In the genomic region with DNA sequence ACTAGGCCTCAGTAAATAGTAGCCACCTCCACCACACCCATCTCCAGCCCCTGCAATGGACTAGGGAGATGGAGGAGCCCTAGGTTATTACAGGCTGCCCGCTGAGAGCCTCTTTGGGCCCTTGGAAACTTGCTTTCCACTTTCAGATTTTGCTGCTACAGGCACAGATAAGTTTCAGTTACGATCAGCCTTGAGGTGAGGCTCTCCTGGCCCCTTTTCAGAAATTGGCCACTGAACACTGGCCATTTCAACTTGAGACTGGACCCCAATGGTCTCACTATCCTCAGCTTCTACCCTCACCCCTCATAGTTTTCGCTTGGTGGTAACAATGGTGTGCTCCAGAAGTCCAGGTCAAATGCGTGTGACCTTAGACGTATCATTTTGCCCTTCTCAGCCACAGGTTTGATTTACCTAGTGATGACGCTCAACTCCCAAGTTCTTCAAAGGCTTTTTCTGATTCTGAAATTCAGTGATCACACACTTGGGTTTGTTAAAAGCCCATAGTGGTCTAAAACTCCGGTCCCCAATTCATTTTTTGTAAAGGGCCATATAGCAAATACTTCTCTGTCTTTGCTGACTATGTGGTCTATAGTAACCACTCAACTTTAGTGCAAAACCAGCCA, we compare ENCODE assay signal across 1 cellular context.
TF ChIP-seq lines count a peak whose summit lies in the region.

No MANE protein-coding gene starts in this region.

TF ChIP-seq in HepG2, 621 proteins besides CTCF, POLR2A, EP300 and RAD21 (continues in another document):
- peak; percentile 16; the same call in 1 of the 2 replicates for TF ChIP-seq RBFOX2 (IDR thresholded peaks at IDR 0.05; ENCODE audit: low read depth, low read length)
- peak; percentile 66; the same call in 1 of the 2 replicates for TF ChIP-seq KLF12 (CRISPR knock-in tag; IDR thresholded peaks at IDR 0.05; ENCODE audit: borderline replicate concordance)
- peak; percentile 94 for TF ChIP-seq ZNF205 (CRISPR knock-in tag; IDR thresholded peaks at IDR 0.05)
- TF ChIP-seq ARNT (IDR thresholded peaks at IDR 0.05) = no peak
- no peak for TF ChIP-seq ZHX2 (IDR thresholded peaks at IDR 0.05; ENCODE audit: low read depth)
- 0 out of 2 replicates have a peak, but pooled peaks have one; percentile 59 for TF ChIP-seq ZHX2 (CRISPR knock-in tag; IDR thresholded peaks at IDR 0.05; ENCODE audit: borderline replicate concordance)
- peak; percentile 17; the same call in 1 of the 2 replicates for TF ChIP-seq NR2F6 (IDR thresholded peaks at IDR 0.05)
- 0 out of 2 replicates have a peak, but pooled peaks have one; percentile 26 for TF ChIP-seq NR2F6 (CRISPR knock-in tag; IDR thresholded peaks at IDR 0.05)
- no peak for TF ChIP-seq ZNF484 (CRISPR knock-in tag; IDR thresholded peaks at IDR 0.05; ENCODE audit: borderline replicate concordance, low read depth)
- TF ChIP-seq ZNF557 (CRISPR knock-in tag; IDR thresholded peaks at IDR 0.05) = peak; percentile 79; the same call in 1 of the 2 replicates
- 0 out of 2 replicates have a peak, but pooled peaks have one; percentile 62 for TF ChIP-seq PLSCR1 (CRISPR knock-in tag; IDR thresholded peaks at IDR 0.05; ENCODE audit: borderline replicate concordance)
- TF ChIP-seq CENPBD1 (CRISPR knock-in tag; IDR thresholded peaks at IDR 0.05; ENCODE audit: borderline replicate concordance, low read depth) = no peak
- TF ChIP-seq NFIC (IDR thresholded peaks at IDR 0.05; ENCODE audit: low read length) = no peak
- no peak; the same call in 1 of the 2 replicates for TF ChIP-seq ATF7-NPFF (CRISPR knock-in tag; IDR thresholded peaks at IDR 0.05; ENCODE audit: low read depth)
- 0 out of 2 replicates have a peak, but pooled peaks have one; percentile 17 for TF ChIP-seq ZNF44 (CRISPR knock-in tag; IDR thresholded peaks at IDR 0.05)
- TF ChIP-seq CREBL2 (CRISPR knock-in tag; IDR thresholded peaks at IDR 0.05; ENCODE audit: borderline replicate concordance) = 0 out of 2 replicates have a peak, but pooled peaks have one; percentile 57
- TF ChIP-seq MTERF4 (CRISPR knock-in tag; IDR thresholded peaks at IDR 0.05) = peak; percentile 62; the same call in 1 of the 2 replicates
- TF ChIP-seq SALL2 (CRISPR knock-in tag; IDR thresholded peaks at IDR 0.05) = 0 out of 2 replicates have a peak, but pooled peaks have one; percentile 37
- TF ChIP-seq, protein P1, sequence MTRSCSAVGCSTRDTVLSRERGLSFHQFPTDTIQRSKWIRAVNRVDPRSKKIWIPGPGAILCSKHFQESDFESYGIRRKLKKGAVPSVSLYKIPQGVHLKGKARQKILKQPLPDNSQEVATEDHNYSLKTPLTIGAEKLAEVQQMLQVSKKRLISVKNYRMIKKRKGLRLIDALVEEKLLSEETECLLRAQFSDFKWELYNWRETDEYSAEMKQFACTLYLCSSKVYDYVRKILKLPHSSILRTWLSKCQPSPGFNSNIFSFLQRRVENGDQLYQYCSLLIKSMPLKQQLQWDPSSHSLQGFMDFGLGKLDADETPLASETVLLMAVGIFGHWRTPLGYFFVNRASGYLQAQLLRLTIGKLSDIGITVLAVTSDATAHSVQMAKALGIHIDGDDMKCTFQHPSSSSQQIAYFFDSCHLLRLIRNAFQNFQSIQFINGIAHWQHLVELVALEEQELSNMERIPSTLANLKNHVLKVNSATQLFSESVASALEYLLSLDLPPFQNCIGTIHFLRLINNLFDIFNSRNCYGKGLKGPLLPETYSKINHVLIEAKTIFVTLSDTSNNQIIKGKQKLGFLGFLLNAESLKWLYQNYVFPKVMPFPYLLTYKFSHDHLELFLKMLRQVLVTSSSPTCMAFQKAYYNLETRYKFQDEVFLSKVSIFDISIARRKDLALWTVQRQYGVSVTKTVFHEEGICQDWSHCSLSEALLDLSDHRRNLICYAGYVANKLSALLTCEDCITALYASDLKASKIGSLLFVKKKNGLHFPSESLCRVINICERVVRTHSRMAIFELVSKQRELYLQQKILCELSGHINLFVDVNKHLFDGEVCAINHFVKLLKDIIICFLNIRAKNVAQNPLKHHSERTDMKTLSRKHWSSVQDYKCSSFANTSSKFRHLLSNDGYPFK (CRISPR knock-in tag; IDR thresholded peaks at IDR 0.05; ENCODE audit: borderline replicate concordance) = no peak
- TF ChIP-seq RNF219 (CRISPR knock-in tag; IDR thresholded peaks at IDR 0.05) = no peak
- TF ChIP-seq NKX3-1 (CRISPR knock-in tag; IDR thresholded peaks at IDR 0.05) = 0 out of 2 replicates have a peak, but pooled peaks have one; percentile 18
- peak; percentile 36; the same call in 1 of the 2 replicates for TF ChIP-seq ZNF143 (CRISPR knock-in tag; IDR thresholded peaks at IDR 0.05)
- 0 out of 2 replicates have a peak, but pooled peaks have one; percentile 34 for TF ChIP-seq AHDC1 (CRISPR knock-in tag; IDR thresholded peaks at IDR 0.05; ENCODE audit: borderline replicate concordance)
- TF ChIP-seq MEIS2 (CRISPR knock-in tag; IDR thresholded peaks at IDR 0.05) = 0 out of 2 replicates have a peak, but pooled peaks have one; percentile 31
- TF ChIP-seq, protein P2, sequence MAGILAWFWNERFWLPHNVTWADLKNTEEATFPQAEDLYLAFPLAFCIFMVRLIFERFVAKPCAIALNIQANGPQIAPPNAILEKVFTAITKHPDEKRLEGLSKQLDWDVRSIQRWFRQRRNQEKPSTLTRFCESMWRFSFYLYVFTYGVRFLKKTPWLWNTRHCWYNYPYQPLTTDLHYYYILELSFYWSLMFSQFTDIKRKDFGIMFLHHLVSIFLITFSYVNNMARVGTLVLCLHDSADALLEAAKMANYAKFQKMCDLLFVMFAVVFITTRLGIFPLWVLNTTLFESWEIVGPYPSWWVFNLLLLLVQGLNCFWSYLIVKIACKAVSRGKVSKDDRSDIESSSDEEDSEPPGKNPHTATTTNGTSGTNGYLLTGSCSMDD (CRISPR knock-in tag; IDR thresholded peaks at IDR 0.05) = no peak
- TF ChIP-seq SIN3A (IDR thresholded peaks at IDR 0.05; ENCODE audit: borderline replicate concordance, low read depth, low read length) = peak; percentile 53; the same call in 1 of the 2 replicates
- peak; percentile 5; the same call in 1 of the 2 replicates for TF ChIP-seq EEA1 (CRISPR knock-in tag; IDR thresholded peaks at IDR 0.05; ENCODE audit: borderline replicate concordance)
